15 cellular contexts compared by ENCODE assay signal in genomic region chr1:155305881-155306391, GRCh38. TPM values are rescaled to one million over a fixed set of nuclear protein-coding genes. Genes with fewer than 3 reads are reported as not detected.
DNase-seq lines count a peak whose midpoint lies in the region; ATAC-seq and TF ChIP-seq lines count a peak whose summit lies in the region.
"Had no signal": no experiment of that assay in that cellular context is flagged by ENCODE, and none has a peak within 500 bp of the region (broad histone marks: within the 10 kb centered on the region; RNA-seq: fewer than 3 reads in every experiment).

No MANE protein-coding gene starts in this region.

- CTCF ChIA-PET in RWPE1 (lab: Yijun Ruan, JAX), result no interaction called here

- H3K4me3 Mint-ChIP-seq in activated naive CD4-positive, alpha-beta T cell treated with anti-CD3 and anti-CD28 coated beads, Interleukin-2, amount 50 U/mL, for 24 hours, result no peak overlapping the region
- peak overlapping the region; percentile 51 for H3K4me3 Mint-ChIP-seq in type B pancreatic cell

- peak overlapping the region; percentile 77 for H3K27ac ChIP-seq in RWPE1
- H3K27ac ChIP-seq: pancreas, PC-9 had no signal

- no peaks in the 10 kb centered on the region for H3K27me3 Mint-ChIP-seq in activated naive CD4-positive, alpha-beta T cell treated with anti-CD3 and anti-CD28 coated beads, Interleukin-2, amount 50 U/mL, for 24 hours
- H3K27me3 Mint-ChIP-seq in type B pancreatic cell, result no peaks in the 10 kb centered on the region

- H3K9me3 Mint-ChIP-seq in activated naive CD4-positive, alpha-beta T cell treated with anti-CD3 and anti-CD28 coated beads, Interleukin-2, amount 50 U/mL, for 24 hours, result no peaks in the 10 kb centered on the region
- no peaks in the 10 kb centered on the region for H3K9me3 Mint-ChIP-seq in activated naive CD4-positive, alpha-beta T cell treated with anti-CD3 and anti-CD28 coated beads, Interleukin-2, amount 50 U/mL, for 72 hours
- no peaks in the 10 kb centered on the region for H3K9me3 Mint-ChIP-seq in type B pancreatic cell

- POLR2A ChIA-PET in RWPE1 (lab: Yijun Ruan, JAX; ENCODE audit: low non-redundant PET), result interaction anchor here (0.7 kb wide), 1 partner anchor 27 kb away, joined by 3 read pairs; no protein-coding TSS in a partner anchor

- DNase-seq in activated naive CD4-positive, alpha-beta T cell treated with anti-CD3 and anti-CD28 coated beads, Interleukin-2, amount 50 U/mL, for 72 hours (ENCODE audit: low spot score in 2 of 2), result no peak
- DNase-seq in RWPE1 (ENCODE audit: low spot score), result no peak
- peak; percentile 75 for DNase-seq in hepatic stellate cell (ENCODE audit: low spot score)
- DNase-seq in type B pancreatic cell (ENCODE audit: extremely low spot score, unreplicated experiment), result no peak
- DNase-seq in GM19240 (ENCODE audit: insufficient read length, low spot score), result no peak
- DNase-seq: GDM1; heart left ventricle; KG1; pancreas; PC-9; stimulated activated CD4-positive, alpha-beta T cell treated with anti-CD3 and anti-CD28 coated beads, Interleukin-15, amount 100 ng/mL, for 24 hours had no signal

- peaks cover 17% of the 10 kb centered on the region for H3K4me1 Mint-ChIP-seq in activated naive CD4-positive, alpha-beta T cell treated with anti-CD3 and anti-CD28 coated beads, Interleukin-2, amount 50 U/mL, for 24 hours
- peaks cover 12% of the 10 kb centered on the region for H3K4me1 Mint-ChIP-seq in type B pancreatic cell (ENCODE audit: unreplicated experiment)

- peak overlapping the region; percentile 76 for H3K27ac Mint-ChIP-seq in activated naive CD4-positive, alpha-beta T cell treated with anti-CD3 and anti-CD28 coated beads, Interleukin-2, amount 50 U/mL, for 24 hours
- peak overlapping the region in 1 of 2 donors; percentile 13 for H3K27ac Mint-ChIP-seq in activated naive CD4-positive, alpha-beta T cell treated with anti-CD3 and anti-CD28 coated beads, Interleukin-2, amount 50 U/mL, for 72 hours
- peak overlapping the region; percentile 68 for H3K27ac Mint-ChIP-seq in type B pancreatic cell

- TF ChIP-seq CTCF in RWPE1 (conservative IDR thresholded peaks at IDR 0.05; ENCODE audit: low read depth) (no peak), type B pancreatic cell (conservative IDR thresholded peaks at IDR 0.05) (no peak)

- no peak for ATAC-seq in activated naive CD4-positive, alpha-beta T cell treated with anti-CD3 and anti-CD28 coated beads, Interleukin-2, amount 50 U/mL, for 72 hours
- ATAC-seq in GM18519 (IDR thresholded peaks at IDR 0.05; ENCODE audit: low FRiP score, unreplicated experiment), result no peak
- ATAC-seq in GM19023 (IDR thresholded peaks at IDR 0.05; ENCODE audit: unreplicated experiment), result no peak
- ATAC-seq: heart left ventricle, pancreas had no signal

- H3K36me3 Mint-ChIP-seq in activated naive CD4-positive, alpha-beta T cell treated with anti-CD3 and anti-CD28 coated beads, Interleukin-2, amount 50 U/mL, for 24 hours, result peaks cover 3% of the 10 kb centered on the region
- H3K36me3 Mint-ChIP-seq in activated naive CD4-positive, alpha-beta T cell treated with anti-CD3 and anti-CD28 coated beads, Interleukin-2, amount 50 U/mL, for 72 hours, result peaks cover 19 to 23% of the 10 kb centered on the region in 2 donors
- peaks cover 3% of the 10 kb centered on the region for H3K36me3 Mint-ChIP-seq in type B pancreatic cell

RNA-seq across cellular contexts. Expression of gene FDPS, which starts 2.7 kb away (rescaled TPM):
- total RNA-seq in activated naive CD4-positive, alpha-beta T cell treated with anti-CD3 and anti-CD28 coated beads, Interleukin-2, amount 50 U/mL, for 72 hours, result 100 to 1,000 TPM; 349 to 372 TPM
- total RNA-seq in type B pancreatic cell (ENCODE audit: low replicate concordance), result 183 and 187 TPM in 2 replicates

RNA-seq across cellular contexts. Expression of gene PKLR, which starts 4.7 kb away (rescaled TPM):
- total RNA-seq in activated naive CD4-positive, alpha-beta T cell treated with anti-CD3 and anti-CD28 coated beads, Interleukin-2, amount 50 U/mL, for 72 hours, result under 1 TPM in 1 of 2 donors, not detected in 1; 0.14 TPM
- total RNA-seq in type B pancreatic cell (ENCODE audit: low replicate concordance), result 1.0 and 2.4 TPM in 2 replicates
- total RNA-seq: PC-9, urinary bladder had no signal

RNA-seq across cellular contexts. Expression of gene RUSC1, which starts 14.8 kb away (rescaled TPM):
- total RNA-seq in activated naive CD4-positive, alpha-beta T cell treated with anti-CD3 and anti-CD28 coated beads, Interleukin-2, amount 50 U/mL, for 72 hours, result 10 to 100 TPM; 23.1 to 28.7 TPM
- total RNA-seq in type B pancreatic cell (ENCODE audit: low replicate concordance), result 30.3 and 39.1 TPM in 2 replicates

RNA-seq across cellular contexts. Expression of gene HCN3, which starts 28.7 kb away (rescaled TPM):
- total RNA-seq in activated naive CD4-positive, alpha-beta T cell treated with anti-CD3 and anti-CD28 coated beads, Interleukin-2, amount 50 U/mL, for 72 hours, result 1 to 10 TPM; 3.9 to 4.8 TPM
- 9.5 and 10.6 TPM in 2 replicates for total RNA-seq in type B pancreatic cell (ENCODE audit: low replicate concordance)

RNA-seq across cellular contexts. Expression of gene CLK2, which starts 32.6 kb away (rescaled TPM):
- total RNA-seq in activated naive CD4-positive, alpha-beta T cell treated with anti-CD3 and anti-CD28 coated beads, Interleukin-2, amount 50 U/mL, for 72 hours, result 100 to 1,000 TPM in 1 of 2 donors, 10 to 100 TPM in 1; 90.7 to 106 TPM
- 61.5 and 96.8 TPM in 2 replicates for total RNA-seq in type B pancreatic cell (ENCODE audit: low replicate concordance)
